ENCODE assay signal across 9 cellular contexts in genomic region chr3:47010050-47010712, GRCh38. TPM values are rescaled to one million over a fixed set of nuclear protein-coding genes. Genes with fewer than 3 reads are reported as not detected.
DNase-seq lines count a peak whose midpoint lies in the region; ATAC-seq and TF ChIP-seq lines count a peak whose summit lies in the region.
"Had no signal": no experiment of that assay in that cellular context is flagged by ENCODE, and none has a peak within 500 bp of the region (broad histone marks: within the 10 kb centered on the region; RNA-seq: fewer than 3 reads in every experiment).

No MANE protein-coding gene starts in this region.

- TF ChIP-seq CTCF in breast epithelium (IDR thresholded peaks at IDR 0.05) (no peak), mammary epithelial cell (conservative IDR thresholded peaks at IDR 0.05 in 1 of 2, IDR thresholded peaks at IDR 0.05 in 1 of 2; ENCODE audit: extremely low read depth in 1 of 2, insufficient read depth in 1 of 2, low read depth in 1 of 2, low read length in 2 of 2) (no peak)

- CTCF ChIA-PET in mammary epithelial cell (lab: Charles Lee; ENCODE audit: low non-redundant PET), result no interaction called here

- H3K27ac ChIP-seq in breast epithelium, result peak overlapping the region; percentile 85 to 87
- H3K27ac ChIP-seq in mammary epithelial cell (ENCODE audit: insufficient read depth, low read depth, low read length), result no peak overlapping the region
- H3K27ac ChIP-seq in duodenal mucosa (ENCODE audit: low read depth, low read length), result no peak overlapping the region
- H3K27ac ChIP-seq in mucosa of rectum (ENCODE audit: low read depth in 2 of 2, low read length in 2 of 2), result peak overlapping the region; percentile 57 to 72
- H3K27ac ChIP-seq in urinary bladder (ENCODE audit: low read depth), result peak overlapping the region; percentile 86

- DNase-seq in breast epithelium (ENCODE audit: low spot score in 2 of 2) (peak in 1 of 2 donors; percentile 49), mammary epithelial cell (no peak), NCI-H2227 treated with DMSO at 0.1 percent for 48 hours (lab: John Stamatoyannopoulos, UW) (no peak), HuH-7 (ENCODE audit: low spot score) (no peak)
- DNase-seq: KG1 had no signal

- H3K4me3 ChIP-seq in breast epithelium, result peak overlapping the region; percentile 55 to 65 (median 59)
- no peak overlapping the region for H3K4me3 ChIP-seq in mammary epithelial cell (replicated peaks in 1 of 3; ENCODE audit: insufficient read depth in 1 of 3, low read depth in 2 of 3, low read length in 3 of 3)
- H3K4me3 ChIP-seq in duodenal mucosa (ENCODE audit: low read depth in 1 of 2, low read length in 2 of 2), result peak overlapping the region; percentile 29 to 62
- peak overlapping the region in 1 of 2 donors; percentile 74 for H3K4me3 ChIP-seq in mucosa of rectum (ENCODE audit: low read length in 2 of 2)
- peak overlapping the region; percentile 35 for H3K4me3 ChIP-seq in urinary bladder (ENCODE audit: low read depth, low read length)

- no peak overlapping the region for H3K4me2 ChIP-seq in mammary epithelial cell (ENCODE audit: insufficient read depth, low read depth, low read length)

- in situ Hi-C loops in mammary epithelial cell (cut with MboI; ENCODE audit: low sequenced_read_pairs in 2 of 2), result no loop called here

- no peaks in the 10 kb centered on the region for H4K20me1 ChIP-seq in mammary epithelial cell (ENCODE audit: insufficient read depth, low read length)

- intact Hi-C loops in breast epithelium (cut with DNase I; ENCODE audit: low total_unique reads), result no loop called here
- intact Hi-C loops in mammary epithelial cell (cut with micrococcal nuclease), result loop anchor here (10.0 kb wide), 2 partner anchors 155 to 315 kb away; partner anchors contain the start of gene SETD2

- H3K9ac ChIP-seq in mammary epithelial cell (ENCODE audit: insufficient read depth, low read length) (no peak overlapping the region), duodenal mucosa (ENCODE audit: low read depth in 1 of 2, low read length in 2 of 2) (no peak overlapping the region), mucosa of rectum (ENCODE audit: low read depth in 1 of 2, low read length in 2 of 2) (peak overlapping the region in 1 of 2 donors; percentile 75)

- WGBS in mammary epithelial cell (ENCODE audit: low coverage, missing lambda C conversion rate), result 78% methylated on average over 11 of the region's 27 CpGs
- WGBS in urinary bladder, result 60% methylated on average over 27 of the region's 27 CpGs

- H3K79me2 ChIP-seq in mammary epithelial cell (ENCODE audit: insufficient read depth, low read length), result no peaks in the 10 kb centered on the region

- BruUV-seq in mammary epithelial cell (replicated peaks; lab: Mats Ljungman, UMichigan), result no TSS peak

- H3K9me3 ChIP-seq in breast epithelium (no peaks in the 10 kb centered on the region), mammary epithelial cell (replicated peaks; ENCODE audit: insufficient read depth, low read length) (no peaks in the 10 kb centered on the region), duodenal mucosa (ENCODE audit: control insufficient read depth in 1 of 2, low read length in 2 of 2) (no peaks in the 10 kb centered on the region), mucosa of rectum (ENCODE audit: control insufficient read depth in 2 of 2, low read length in 2 of 2) (no peaks in the 10 kb centered on the region)

- dilution Hi-C loops in mammary epithelial cell (cut with HindIII; ENCODE audit: low sequenced_read_pairs), result loop anchor here (5.0 kb wide), 1 partner anchor 37 kb away; no protein-coding TSS in a partner anchor

- no peaks in the 10 kb centered on the region for H3K4me1 ChIP-seq in breast epithelium
- H3K4me1 ChIP-seq in mammary epithelial cell (ENCODE audit: insufficient read depth, low read length), result peaks cover 5% of the 10 kb centered on the region
- H3K4me1 ChIP-seq in duodenal mucosa (ENCODE audit: control insufficient read depth in 1 of 2, insufficient read depth in 2 of 2, low read length in 2 of 2), result no peaks in the 10 kb centered on the region
- H3K4me1 ChIP-seq in mucosa of rectum (ENCODE audit: control insufficient read depth in 2 of 2, insufficient read depth in 2 of 2, low read length in 2 of 2), result no peaks in the 10 kb centered on the region
- no peaks in the 10 kb centered on the region for H3K4me1 ChIP-seq in urinary bladder (ENCODE audit: insufficient read depth)

- H3K36me3 ChIP-seq in breast epithelium, result no peaks in the 10 kb centered on the region
- H3K36me3 ChIP-seq in mammary epithelial cell (ENCODE audit: insufficient read depth, low read length), result peaks cover 6% of the 10 kb centered on the region
- peaks cover 14 to 51% of the 10 kb centered on the region in 2 donors for H3K36me3 ChIP-seq in duodenal mucosa (ENCODE audit: control insufficient read depth in 1 of 2, insufficient read depth in 2 of 2, low read length in 2 of 2)
- H3K36me3 ChIP-seq in mucosa of rectum (ENCODE audit: control insufficient read depth in 2 of 2, insufficient read depth in 2 of 2, low read length in 2 of 2), result peaks cover 25 to 35% of the 10 kb centered on the region in 2 donors
- H3K36me3 ChIP-seq in urinary bladder (ENCODE audit: insufficient read depth), result no peaks in the 10 kb centered on the region

- no peak for ATAC-seq in GM19023 (IDR thresholded peaks at IDR 0.05; ENCODE audit: unreplicated experiment)

- no peak overlapping the region for H2AFZ ChIP-seq in mammary epithelial cell (ENCODE audit: low read depth, low read length)

- no peak for TF ChIP-seq POLR2A in breast epithelium (IDR thresholded peaks at IDR 0.05)

- no peaks in the 10 kb centered on the region for H3K27me3 ChIP-seq in breast epithelium
- no peaks in the 10 kb centered on the region for H3K27me3 ChIP-seq in mammary epithelial cell (ENCODE audit: insufficient read depth, low read length)
- no peaks in the 10 kb centered on the region for H3K27me3 ChIP-seq in duodenal mucosa (ENCODE audit: control insufficient read depth in 1 of 2, insufficient read depth in 2 of 2, low read length in 2 of 2)
- H3K27me3 ChIP-seq in mucosa of rectum (ENCODE audit: control insufficient read depth in 2 of 2, insufficient read depth in 2 of 2, low read length in 2 of 2), result no peaks in the 10 kb centered on the region

RNA-seq across cellular contexts. Expression of gene NBEAL2, which starts 30.7 kb away (rescaled TPM):
- total RNA-seq in breast epithelium (10 to 100 TPM; 16.8 to 58.3 (median 54.4) TPM), mammary epithelial cell (10 to 100 TPM; 21.3 to 42.3 TPM), urinary bladder (13.1 TPM)
- polyA plus RNA-seq in mammary epithelial cell (24.6 TPM), urinary bladder (26.5 TPM)
- 63.5 TPM for polyA minus RNA-seq in mammary epithelial cell

RNA-seq across cellular contexts. Expression of gene CCDC12, which starts 33.6 kb away (rescaled TPM):
- total RNA-seq in breast epithelium (10 to 100 TPM; 27.0 to 50.2 (median 43.9) TPM), mammary epithelial cell (10 to 100 TPM; 17.8 to 42.1 TPM), urinary bladder (17.6 TPM)
- polyA plus RNA-seq in mammary epithelial cell (31.4 TPM), urinary bladder (60.7 TPM)
- polyA minus RNA-seq in mammary epithelial cell, result 19.6 TPM

Comparison
In these comparisons a context has a peak if more than half of its experiments do, and no peak if none do; other contexts are left out.
1. H3K27ac ChIP-seq: peak in breast epithelium (2 of 2), mucosa of rectum (2 of 2) and urinary bladder (single experiment); none in mammary epithelial cell (single experiment) and duodenal mucosa (single experiment).
2. H3K4me3 ChIP-seq: peak in breast epithelium (3 of 3), duodenal mucosa (2 of 2) and urinary bladder (single experiment); none in mammary epithelial cell (0 of 3).